19 cellular contexts compared by ENCODE assay signal in genomic region chr1:209772116-209772515, GRCh38. TPM values are rescaled to one million over a fixed set of nuclear protein-coding genes. Genes with fewer than 3 reads are reported as not detected.
"Had no signal": no experiment of that assay in that cellular context is flagged by ENCODE, and none has a peak within 500 bp of the region (broad histone marks: within the 10 kb centered on the region; RNA-seq: fewer than 3 reads in every experiment).

No MANE protein-coding gene starts in this region.

- H3K27ac ChIP-seq: pancreas, stomach, thoracic aorta, VCaP had no signal

- DNase-seq: activated CD4-positive, alpha-beta T cell treated with anti-CD3 and anti-CD28 coated beads for 4 hours; activated effector memory CD4-positive, alpha-beta T cell treated with Interleukin-2 at 50 U/mL for 16 hours; activated naive CD8-positive, alpha-beta T cell treated with anti-CD3 and anti-CD28 coated beads, Interleukin-2, amount 10 ng/mL, durations not matched to agents 7 days and 5 days; activated T-cell treated with anti-CD3 and anti-CD28 coated beads, Interleukin-2, amount 50 U/mL, for 1 hour; anterior cingulate cortex; hypothalamus; kidney glomerular epithelial cell; pancreas; stimulated activated CD4-positive, alpha-beta T cell treated with anti-CD3 and anti-CD28 coated beads, Interleukin-4, amount 100 ng/mL, for 4 hours; stomach; T-helper 9 cell had no signal

- H3K4me3 Mint-ChIP-seq: activated naive CD8-positive, alpha-beta T cell treated with anti-CD3 and anti-CD28 coated beads, Interleukin-2, amount 10 ng/mL, durations not matched to agents 7 days and 5 days; neural crest cell had no signal

- H3K9me3 ChIP-seq: pancreas, stomach, thoracic aorta had no signal

- ATAC-seq: esophagus mucosa, pancreas had no signal

- H3K27me3 ChIP-seq: pancreas, stomach had no signal

- H3K9me3 Mint-ChIP-seq: activated naive CD8-positive, alpha-beta T cell treated with anti-CD3 and anti-CD28 coated beads, Interleukin-2, amount 10 ng/mL, durations not matched to agents 7 days and 5 days; neural crest cell had no signal

- H3K27me3 Mint-ChIP-seq: activated naive CD8-positive, alpha-beta T cell treated with anti-CD3 and anti-CD28 coated beads, Interleukin-2, amount 10 ng/mL, durations not matched to agents 7 days and 5 days had no signal

- H3K27ac Mint-ChIP-seq: activated naive CD8-positive, alpha-beta T cell treated with anti-CD3 and anti-CD28 coated beads, Interleukin-2, amount 10 ng/mL, durations not matched to agents 7 days and 5 days had no signal

- H3K36me3 ChIP-seq: pancreas, thoracic aorta had no signal

- H3K4me3 ChIP-seq: pancreas, stomach, thoracic aorta had no signal

RNA-seq across cellular contexts. Expression of gene TRAF3IP3, which starts 16.3 kb away (rescaled TPM):
- total RNA-seq: bronchial epithelial cell, chondrocyte, dermis microvascular lymphatic vessel endothelial cell, neural crest cell, renal cortical epithelial cell had no signal
